Comparison of ENCODE assay signal across 8 cellular contexts in genomic region chr1:46394872-46395465, GRCh38. TPM values are rescaled to one million over a fixed set of nuclear protein-coding genes. Genes with fewer than 3 reads are reported as not detected.
DNase-seq lines count a peak whose midpoint lies in the region; ATAC-seq, FAIRE-seq and TF ChIP-seq lines count a peak whose summit lies in the region.

No MANE protein-coding gene starts in this region.

- peak overlapping the region; percentile 86 for H3K4me3 Mint-ChIP-seq in GM23338
- no peak overlapping the region for H3K4me3 Mint-ChIP-seq in activated T-helper 1 cell treated with anti-CD3 and anti-CD28 coated beads, Interleukin-12 subunit alpha, Interleukin-12 subunit beta, Interleukin-2, Interleukin-4 antibody, amounts not matched to agents 30 ng/mL and 10 ng/mL and 1 ng/mL, durations not matched to agents 14 hours and 24 hours and 36 hours

- H3F3A ChIP-seq in GM23338 (replicated peaks; ENCODE audit: low read depth), result peaks cover 7% of the 10 kb centered on the region; the same call in 1 of the 2 replicates

- no peaks in the 10 kb centered on the region; the same call in 1 of the 2 replicates for H4K20me1 ChIP-seq in GM23338 (replicated peaks; ENCODE audit: insufficient read depth)

- no peaks in the 10 kb centered on the region for H3K9me2 ChIP-seq in GM23338 (ENCODE audit: insufficient read depth)

- DNase-seq in GM23338 (ENCODE audit: low spot score) (no peak), adipocyte (ENCODE audit: low read depth) (no peak), kidney epithelial cell (ENCODE audit: low read depth) (no peak), NOMO-1 treated with dmso at 0.1 percent for 144 hours (lab: John Stamatoyannopoulos, UW; ENCODE audit: unreplicated experiment) (no peak), D721Med (ENCODE audit: insufficient read length, low spot score) (no peak), NCI-H1436 treated with DMSO at 0.1 percent for 48 hours (lab: John Stamatoyannopoulos, UW) (no peak)
- DNase-seq in activated T-helper 1 cell treated with anti-CD3 and anti-CD28 coated beads, Interleukin-12 subunit alpha, Interleukin-12 subunit beta, Interleukin-2, Interleukin-4 antibody, amounts not matched to agents 30 ng/mL and 10 ng/mL and 1 ng/mL, durations not matched to agents 14 hours and 24 hours and 36 hours (ENCODE audit: low spot score), result no peak

- peaks cover 29% of the 10 kb centered on the region for H3K27me3 Mint-ChIP-seq in GM23338 (ENCODE audit: insufficient read depth, low read depth, poor library complexity)
- H3K27me3 Mint-ChIP-seq in activated T-helper 1 cell treated with anti-CD3 and anti-CD28 coated beads, Interleukin-12 subunit alpha, Interleukin-12 subunit beta, Interleukin-2, Interleukin-4 antibody, amounts not matched to agents 30 ng/mL and 10 ng/mL and 1 ng/mL, durations not matched to agents 14 hours and 24 hours and 36 hours (ENCODE audit: insufficient read depth), result peaks cover 24% of the 10 kb centered on the region

- peaks cover 28% of the 10 kb centered on the region for H3K9me3 Mint-ChIP-seq in GM23338
- H3K9me3 Mint-ChIP-seq in activated T-helper 1 cell treated with anti-CD3 and anti-CD28 coated beads, Interleukin-12 subunit alpha, Interleukin-12 subunit beta, Interleukin-2, Interleukin-4 antibody, amounts not matched to agents 30 ng/mL and 10 ng/mL and 1 ng/mL, durations not matched to agents 14 hours and 24 hours and 36 hours, result peaks cover 6% of the 10 kb centered on the region

- no peak overlapping the region for H3K27ac ChIP-seq in GM23338 (ENCODE audit: low read depth)
- no peak overlapping the region for H3K27ac ChIP-seq in skeletal muscle tissue (ENCODE audit: low read depth, low read length)

- peak overlapping the region; percentile 67 for H3K9ac ChIP-seq in adipocyte (ENCODE audit: low read length)
- peak overlapping the region; percentile 1 to 89 (median 79) for H3K9ac ChIP-seq in skeletal muscle tissue (ENCODE audit: low read depth in 1 of 3, low read length in 3 of 3)

- TF ChIP-seq CTCF in GM23338 (conservative IDR thresholded peaks at IDR 0.05; ENCODE audit: low read depth in 2 of 2) (no peak), kidney epithelial cell (IDR thresholded peaks at IDR 0.05; ENCODE audit: insufficient read depth, low read length, poor library complexity, severe bottlenecking) (no peak), D721Med (IDR thresholded peaks at IDR 0.05; ENCODE audit: insufficient read depth, missing control alignments) (no peak)

- peak overlapping the region; percentile 98 for H2AFZ ChIP-seq in GM23338

- H3K79me2 ChIP-seq in GM23338 (replicated peaks; ENCODE audit: insufficient read depth), result no peaks in the 10 kb centered on the region

- H3K4me3 ChIP-seq in GM23338, result peak overlapping the region; percentile 79
- H3K4me3 ChIP-seq in adipocyte (ENCODE audit: low read length), result peak overlapping the region; percentile 71
- H3K4me3 ChIP-seq in kidney epithelial cell (ENCODE audit: low read depth, low read length), result peak overlapping the region; percentile 41
- peak overlapping the region; percentile 84 to 91 (median 85) for H3K4me3 ChIP-seq in skeletal muscle tissue (ENCODE audit: low read length in 3 of 3)

- no peak overlapping the region for H3K27ac Mint-ChIP-seq in GM23338
- no peak overlapping the region for H3K27ac Mint-ChIP-seq in activated T-helper 1 cell treated with anti-CD3 and anti-CD28 coated beads, Interleukin-12 subunit alpha, Interleukin-12 subunit beta, Interleukin-2, Interleukin-4 antibody, amounts not matched to agents 30 ng/mL and 10 ng/mL and 1 ng/mL, durations not matched to agents 14 hours and 24 hours and 36 hours

- H3K36me3 ChIP-seq in GM23338 (ENCODE audit: insufficient read depth) (no peaks in the 10 kb centered on the region), adipocyte (ENCODE audit: control insufficient read depth, insufficient read depth, low read length, severe bottlenecking) (no peaks in the 10 kb centered on the region), kidney epithelial cell (ENCODE audit: control insufficient read depth, insufficient read depth, low read length) (no peaks in the 10 kb centered on the region), skeletal muscle tissue (ENCODE audit: control insufficient read depth in 3 of 3, insufficient read depth in 3 of 3, low read length in 3 of 3) (no peaks in the 10 kb centered on the region)

- H3K4me1 Mint-ChIP-seq in GM23338, result peaks cover 16% of the 10 kb centered on the region
- H3K4me1 Mint-ChIP-seq in activated T-helper 1 cell treated with anti-CD3 and anti-CD28 coated beads, Interleukin-12 subunit alpha, Interleukin-12 subunit beta, Interleukin-2, Interleukin-4 antibody, amounts not matched to agents 30 ng/mL and 10 ng/mL and 1 ng/mL, durations not matched to agents 14 hours and 24 hours and 36 hours (ENCODE audit: low read depth), result no peaks in the 10 kb centered on the region

- H3K9me3 ChIP-seq in adipocyte (ENCODE audit: control insufficient read depth, low read length), result peaks cover 20% of the 10 kb centered on the region
- H3K9me3 ChIP-seq in skeletal muscle tissue (ENCODE audit: control insufficient read depth in 3 of 3, low read length in 3 of 3), result no peaks in the 10 kb centered on the region

- peaks cover 19% of the 10 kb centered on the region for H3K27me3 ChIP-seq in GM23338 (ENCODE audit: insufficient read depth)
- H3K27me3 ChIP-seq in adipocyte (replicated peaks; ENCODE audit: control insufficient read depth, insufficient read depth, low read length), result peaks cover 21% of the 10 kb centered on the region
- H3K27me3 ChIP-seq in kidney epithelial cell (ENCODE audit: control insufficient read depth, insufficient read depth, low read length), result peaks cover 8% of the 10 kb centered on the region
- H3K27me3 ChIP-seq in skeletal muscle tissue (ENCODE audit: control insufficient read depth in 3 of 3, insufficient read depth in 3 of 3, low read length in 3 of 3), result no peaks in the 10 kb centered on the region

- H3K4me1 ChIP-seq in GM23338 (ENCODE audit: insufficient read depth) (peaks cover 10% of the 10 kb centered on the region), adipocyte (ENCODE audit: control insufficient read depth, insufficient read depth, low read length) (peaks cover 7% of the 10 kb centered on the region), skeletal muscle tissue (ENCODE audit: control insufficient read depth in 3 of 3, insufficient read depth in 3 of 3, low read length in 3 of 3) (peaks cover 18 to 46% (median 33%) of the 10 kb centered on the region in 3 donors)

- intact Hi-C loops in activated T-helper 1 cell treated with anti-CD3 and anti-CD28 coated beads, Interleukin-12 subunit alpha, Interleukin-12 subunit beta, Interleukin-2, Interleukin-4 antibody, amounts not matched to agents 30 ng/mL and 10 ng/mL and 1 ng/mL, durations not matched to agents 14 hours and 24 hours and 36 hours (cut with micrococcal nuclease), result no loop called here

- peaks cover 26% of the 10 kb centered on the region for H3K36me3 Mint-ChIP-seq in GM23338 (ENCODE audit: low read depth)
- H3K36me3 Mint-ChIP-seq in activated T-helper 1 cell treated with anti-CD3 and anti-CD28 coated beads, Interleukin-12 subunit alpha, Interleukin-12 subunit beta, Interleukin-2, Interleukin-4 antibody, amounts not matched to agents 30 ng/mL and 10 ng/mL and 1 ng/mL, durations not matched to agents 14 hours and 24 hours and 36 hours (ENCODE audit: low read depth), result peaks cover 3% of the 10 kb centered on the region

- peak overlapping the region; percentile 88 for H3K4me2 ChIP-seq in GM23338

- peak; percentile 20 for ATAC-seq in GM23338

- no peak for FAIRE-seq in D721Med (lab: Jason Lieb, UNC)

TF ChIP-seq in GM23338, 12 proteins besides CTCF, POLR2A, EP300 and RAD21 (continues in another document):
- TF ChIP-seq JUNB (IDR thresholded peaks at IDR 0.05; ENCODE audit: unreplicated experiment) (no peak), EZH2 (IDR thresholded peaks at IDR 0.05; ENCODE audit: low read depth, unreplicated experiment) (no peak), ZNF114 (CRISPR knock-in tag; IDR thresholded peaks at IDR 0.05) (no peak), CREB1 (CRISPR knock-in tag; IDR thresholded peaks at IDR 0.05; ENCODE audit: low read depth) (no peak), ZNF331 (CRISPR knock-in tag; IDR thresholded peaks at IDR 0.05; ENCODE audit: low read depth) (no peak), STAT1 (IDR thresholded peaks at IDR 0.05; ENCODE audit: unreplicated experiment) (no peak)

RNA-seq across cellular contexts. Expression of gene FAAH, which starts 0.9 kb away (rescaled TPM):
- 17.9 and 24.0 TPM in 2 replicates for total RNA-seq in GM23338 (2014; rRNA removed; shearing (Covaris generic))
- polyA plus RNA-seq in GM23338 (2016; fragmentation: Nextera tagmentation; extraction: Ambion mirVana), result 10.7 and 12.3 TPM in 2 replicates
- total RNA-seq in kidney epithelial cell, result 8.5 and 16.6 TPM in 2 replicates
- 13.6 TPM for total RNA-seq in skeletal muscle tissue
- total RNA-seq in activated T-helper 1 cell treated with anti-CD3 and anti-CD28 coated beads, Interleukin-12 subunit alpha, Interleukin-12 subunit beta, Interleukin-2, Interleukin-4 antibody, amounts not matched to agents 30 ng/mL and 10 ng/mL and 1 ng/mL, durations not matched to agents 14 hours and 24 hours and 36 hours, result 4.4 and 5.0 TPM in 2 replicates

RNA-seq across cellular contexts. Expression of gene NSUN4, which starts 54.4 kb away (rescaled TPM):
- total RNA-seq in GM23338 (2014; rRNA removed; shearing (Covaris generic)), result 11.6 and 18.6 TPM in 2 replicates
- 7.4 and 8.9 TPM in 2 replicates for polyA plus RNA-seq in GM23338 (2016; fragmentation: Nextera tagmentation; extraction: Ambion mirVana)
- total RNA-seq in kidney epithelial cell (24.0 and 29.6 TPM in 2 replicates), skeletal muscle tissue (11.5 TPM)
- total RNA-seq in activated T-helper 1 cell treated with anti-CD3 and anti-CD28 coated beads, Interleukin-12 subunit alpha, Interleukin-12 subunit beta, Interleukin-2, Interleukin-4 antibody, amounts not matched to agents 30 ng/mL and 10 ng/mL and 1 ng/mL, durations not matched to agents 14 hours and 24 hours and 36 hours, result 37.6 and 39.6 TPM in 2 replicates
